1 cellular context compared by ENCODE assay signal in the genomic region with DNA sequence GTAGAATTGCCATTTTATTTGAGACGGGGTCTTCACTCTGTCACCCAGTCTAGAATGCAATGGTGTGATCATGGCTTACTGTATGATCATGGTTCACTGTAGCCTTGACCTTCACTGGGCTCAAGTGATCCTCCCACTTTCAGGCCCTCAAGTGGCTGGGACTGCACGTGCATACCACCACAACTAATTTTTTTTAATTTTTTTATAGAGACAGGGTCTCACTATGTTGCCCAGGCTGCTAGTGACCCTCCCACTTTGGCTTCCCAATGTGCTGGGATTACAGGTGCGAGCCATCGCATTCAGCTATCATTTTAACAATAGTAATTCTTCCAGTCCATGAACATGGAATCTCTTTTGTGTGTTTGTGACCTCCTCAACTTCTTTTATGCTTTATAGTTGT.
TF ChIP-seq lines count a peak whose summit lies in the region.

No MANE protein-coding gene starts in this region.

TF ChIP-seq in K562, 482 proteins besides CTCF, POLR2A, EP300 and RAD21 (continued from another document):
- TF ChIP-seq, protein P1, sequence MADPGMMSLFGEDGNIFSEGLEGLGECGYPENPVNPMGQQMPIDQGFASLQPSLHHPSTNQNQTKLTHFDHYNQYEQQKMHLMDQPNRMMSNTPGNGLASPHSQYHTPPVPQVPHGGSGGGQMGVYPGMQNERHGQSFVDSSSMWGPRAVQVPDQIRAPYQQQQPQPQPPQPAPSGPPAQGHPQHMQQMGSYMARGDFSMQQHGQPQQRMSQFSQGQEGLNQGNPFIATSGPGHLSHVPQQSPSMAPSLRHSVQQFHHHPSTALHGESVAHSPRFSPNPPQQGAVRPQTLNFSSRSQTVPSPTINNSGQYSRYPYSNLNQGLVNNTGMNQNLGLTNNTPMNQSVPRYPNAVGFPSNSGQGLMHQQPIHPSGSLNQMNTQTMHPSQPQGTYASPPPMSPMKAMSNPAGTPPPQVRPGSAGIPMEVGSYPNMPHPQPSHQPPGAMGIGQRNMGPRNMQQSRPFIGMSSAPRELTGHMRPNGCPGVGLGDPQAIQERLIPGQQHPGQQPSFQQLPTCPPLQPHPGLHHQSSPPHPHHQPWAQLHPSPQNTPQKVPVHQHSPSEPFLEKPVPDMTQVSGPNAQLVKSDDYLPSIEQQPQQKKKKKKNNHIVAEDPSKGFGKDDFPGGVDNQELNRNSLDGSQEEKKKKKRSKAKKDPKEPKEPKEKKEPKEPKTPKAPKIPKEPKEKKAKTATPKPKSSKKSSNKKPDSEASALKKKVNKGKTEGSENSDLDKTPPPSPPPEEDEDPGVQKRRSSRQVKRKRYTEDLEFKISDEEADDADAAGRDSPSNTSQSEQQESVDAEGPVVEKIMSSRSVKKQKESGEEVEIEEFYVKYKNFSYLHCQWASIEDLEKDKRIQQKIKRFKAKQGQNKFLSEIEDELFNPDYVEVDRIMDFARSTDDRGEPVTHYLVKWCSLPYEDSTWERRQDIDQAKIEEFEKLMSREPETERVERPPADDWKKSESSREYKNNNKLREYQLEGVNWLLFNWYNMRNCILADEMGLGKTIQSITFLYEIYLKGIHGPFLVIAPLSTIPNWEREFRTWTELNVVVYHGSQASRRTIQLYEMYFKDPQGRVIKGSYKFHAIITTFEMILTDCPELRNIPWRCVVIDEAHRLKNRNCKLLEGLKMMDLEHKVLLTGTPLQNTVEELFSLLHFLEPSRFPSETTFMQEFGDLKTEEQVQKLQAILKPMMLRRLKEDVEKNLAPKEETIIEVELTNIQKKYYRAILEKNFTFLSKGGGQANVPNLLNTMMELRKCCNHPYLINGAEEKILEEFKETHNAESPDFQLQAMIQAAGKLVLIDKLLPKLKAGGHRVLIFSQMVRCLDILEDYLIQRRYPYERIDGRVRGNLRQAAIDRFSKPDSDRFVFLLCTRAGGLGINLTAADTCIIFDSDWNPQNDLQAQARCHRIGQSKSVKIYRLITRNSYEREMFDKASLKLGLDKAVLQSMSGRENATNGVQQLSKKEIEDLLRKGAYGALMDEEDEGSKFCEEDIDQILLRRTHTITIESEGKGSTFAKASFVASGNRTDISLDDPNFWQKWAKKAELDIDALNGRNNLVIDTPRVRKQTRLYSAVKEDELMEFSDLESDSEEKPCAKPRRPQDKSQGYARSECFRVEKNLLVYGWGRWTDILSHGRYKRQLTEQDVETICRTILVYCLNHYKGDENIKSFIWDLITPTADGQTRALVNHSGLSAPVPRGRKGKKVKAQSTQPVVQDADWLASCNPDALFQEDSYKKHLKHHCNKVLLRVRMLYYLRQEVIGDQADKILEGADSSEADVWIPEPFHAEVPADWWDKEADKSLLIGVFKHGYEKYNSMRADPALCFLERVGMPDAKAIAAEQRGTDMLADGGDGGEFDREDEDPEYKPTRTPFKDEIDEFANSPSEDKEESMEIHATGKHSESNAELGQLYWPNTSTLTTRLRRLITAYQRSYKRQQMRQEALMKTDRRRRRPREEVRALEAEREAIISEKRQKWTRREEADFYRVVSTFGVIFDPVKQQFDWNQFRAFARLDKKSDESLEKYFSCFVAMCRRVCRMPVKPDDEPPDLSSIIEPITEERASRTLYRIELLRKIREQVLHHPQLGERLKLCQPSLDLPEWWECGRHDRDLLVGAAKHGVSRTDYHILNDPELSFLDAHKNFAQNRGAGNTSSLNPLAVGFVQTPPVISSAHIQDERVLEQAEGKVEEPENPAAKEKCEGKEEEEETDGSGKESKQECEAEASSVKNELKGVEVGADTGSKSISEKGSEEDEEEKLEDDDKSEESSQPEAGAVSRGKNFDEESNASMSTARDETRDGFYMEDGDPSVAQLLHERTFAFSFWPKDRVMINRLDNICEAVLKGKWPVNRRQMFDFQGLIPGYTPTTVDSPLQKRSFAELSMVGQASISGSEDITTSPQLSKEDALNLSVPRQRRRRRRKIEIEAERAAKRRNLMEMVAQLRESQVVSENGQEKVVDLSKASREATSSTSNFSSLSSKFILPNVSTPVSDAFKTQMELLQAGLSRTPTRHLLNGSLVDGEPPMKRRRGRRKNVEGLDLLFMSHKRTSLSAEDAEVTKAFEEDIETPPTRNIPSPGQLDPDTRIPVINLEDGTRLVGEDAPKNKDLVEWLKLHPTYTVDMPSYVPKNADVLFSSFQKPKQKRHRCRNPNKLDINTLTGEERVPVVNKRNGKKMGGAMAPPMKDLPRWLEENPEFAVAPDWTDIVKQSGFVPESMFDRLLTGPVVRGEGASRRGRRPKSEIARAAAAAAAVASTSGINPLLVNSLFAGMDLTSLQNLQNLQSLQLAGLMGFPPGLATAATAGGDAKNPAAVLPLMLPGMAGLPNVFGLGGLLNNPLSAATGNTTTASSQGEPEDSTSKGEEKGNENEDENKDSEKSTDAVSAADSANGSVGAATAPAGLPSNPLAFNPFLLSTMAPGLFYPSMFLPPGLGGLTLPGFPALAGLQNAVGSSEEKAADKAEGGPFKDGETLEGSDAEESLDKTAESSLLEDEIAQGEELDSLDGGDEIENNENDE (IDR thresholded peaks at IDR 0.05; ENCODE audit: low read depth, low read length) = no peak
- no peak for TF ChIP-seq XRCC5 (IDR thresholded peaks at IDR 0.05; ENCODE audit: low read depth, low read length)
- TF ChIP-seq L3MBTL2 (IDR thresholded peaks at IDR 0.05) = peak; percentile 67
- no peak for TF ChIP-seq TGIF2 (CRISPR knock-in tag; IDR thresholded peaks at IDR 0.05)
- TF ChIP-seq ETV1 (tag; conservative IDR thresholded peaks at IDR 0.05; ENCODE audit: low read depth) = no peak
- peak; percentile 89 for TF ChIP-seq ZNF121 (CRISPR knock-in tag; conservative IDR thresholded peaks at IDR 0.05)
- TF ChIP-seq PTBP1 (IDR thresholded peaks at IDR 0.05; ENCODE audit: low read depth, low read length) = no peak
- TF ChIP-seq, protein P2, sequence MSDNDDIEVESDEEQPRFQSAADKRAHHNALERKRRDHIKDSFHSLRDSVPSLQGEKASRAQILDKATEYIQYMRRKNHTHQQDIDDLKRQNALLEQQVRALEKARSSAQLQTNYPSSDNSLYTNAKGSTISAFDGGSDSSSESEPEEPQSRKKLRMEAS (CRISPR knock-in tag; IDR thresholded peaks at IDR 0.05) = no peak
- no peak for TF ChIP-seq EP400 (IDR thresholded peaks at IDR 0.05)
- TF ChIP-seq FIP1L1 (IDR thresholded peaks at IDR 0.05; ENCODE audit: low read depth, low read length, poor library complexity, severe bottlenecking) = no peak
- TF ChIP-seq EHMT2 (IDR thresholded peaks at IDR 0.05) = no peak
- TF ChIP-seq IFI16 (CRISPR knock-in tag; IDR thresholded peaks at IDR 0.05) = no peak
- TF ChIP-seq HCFC1 (IDR thresholded peaks at IDR 0.05; ENCODE audit: low read depth, low read length) = no peak
- TF ChIP-seq CBX8 (IDR thresholded peaks at IDR 0.05; ENCODE audit: borderline replicate concordance, extremely low read depth, low read depth, low read length, poor library complexity, severe bottlenecking) = no peak
- TF ChIP-seq, protein P3, sequence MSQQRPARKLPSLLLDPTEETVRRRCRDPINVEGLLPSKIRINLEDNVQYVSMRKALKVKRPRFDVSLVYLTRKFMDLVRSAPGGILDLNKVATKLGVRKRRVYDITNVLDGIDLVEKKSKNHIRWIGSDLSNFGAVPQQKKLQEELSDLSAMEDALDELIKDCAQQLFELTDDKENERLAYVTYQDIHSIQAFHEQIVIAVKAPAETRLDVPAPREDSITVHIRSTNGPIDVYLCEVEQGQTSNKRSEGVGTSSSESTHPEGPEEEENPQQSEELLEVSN (IDR thresholded peaks at IDR 0.05; ENCODE audit: borderline replicate concordance in 1 of 2, extremely low read depth in 1 of 2, insufficient read depth in 1 of 2, insufficient read length in 1 of 2, low read depth in 1 of 2, low read length in 1 of 2, poor library complexity in 1 of 2, severe bottlenecking in 1 of 2) = peak in 1 of 2 experiments; percentile 50
TF ChIP-seq in K562: peak in this region for 4.
